27 cellular contexts compared by ENCODE assay signal in the genomic region with DNA sequence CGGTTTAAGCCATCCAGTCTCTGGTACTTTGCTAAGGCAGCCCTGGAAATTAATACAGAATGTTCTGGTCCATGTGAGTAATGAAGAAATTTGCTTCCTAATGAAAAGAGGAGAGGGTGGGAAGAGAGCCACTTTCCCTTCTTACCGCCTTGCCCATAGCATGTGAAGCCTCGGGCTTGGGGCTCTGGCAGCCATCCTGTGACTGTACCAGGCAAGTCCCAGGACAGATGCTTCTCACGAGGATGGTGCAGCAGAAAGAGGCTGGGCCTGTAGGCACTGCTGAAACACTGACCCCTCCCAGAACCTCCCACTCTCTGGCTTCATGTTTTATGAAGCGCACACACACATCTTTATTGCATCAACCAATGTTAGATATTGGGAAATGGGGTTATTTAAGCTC.
"Had no signal": no experiment of that assay in that cellular context is flagged by ENCODE, and none has a peak within 500 bp of the region (broad histone marks: within the 10 kb centered on the region; RNA-seq: fewer than 3 reads in every experiment).

No MANE protein-coding gene starts in this region.

- H3K36me3 ChIP-seq: adrenal gland, SJCRH30 had no signal

- DNase-seq: activated CD4-positive, alpha-beta T cell treated with anti-CD3 and anti-CD28 coated beads for 48 hours; activated CD4-positive, alpha-beta T cell treated with anti-CD3 and anti-CD28 coated beads, Interleukin-2, amount 50 U/mL, for 4 hours; activated CD4-positive, CD25-positive, alpha-beta regulatory T cell treated with anti-CD3 and anti-CD28 coated beads, Interleukin-2, amount 50 U/mL, for 72 hours; activated CD8-positive, alpha-beta memory T cell treated with anti-CD3 and anti-CD28 coated beads, Interleukin-2, amount 50 U/mL, for 48 hours; activated CD8-positive, alpha-beta T cell treated with anti-CD3 and anti-CD28 coated beads, Interleukin-2, amount 10 ng/mL, durations not matched to agents 7 days and 5 days; activated naive CD4-positive, alpha-beta T cell treated with anti-CD3 and anti-CD28 coated beads, Interleukin-2, amount 50 U/mL, for 16 hours; activated naive CD8-positive, alpha-beta T cell treated with anti-CD3 and anti-CD28 coated beads, Interleukin-2, amount 10 ng/mL, durations not matched to agents 7 days and 5 days; activated T-cell treated with anti-CD3 and anti-CD28 coated beads, Interleukin-2, amount 50 U/mL, for 1 hour; adrenal gland; anterior cingulate cortex; caudate nucleus; KG1; NCI-H1048; NCI-H1417; NCI-H2029; NCI-H345; NCI-H510A; NCI-H69; NK-92 treated with Interleukin-12 subunit alpha and Interleukin-12 subunit beta, amount 100 ng/mL, for 24 hours; OCI-M1; Right ventricle myocardium superior; SJCRH30; SW 1271 had no signal

- H3K27me3 ChIP-seq: adrenal gland, SJCRH30 had no signal

- H3K9me3 ChIP-seq: adrenal gland, SJCRH30 had no signal

- H3K4me1 Mint-ChIP-seq: activated naive CD8-positive, alpha-beta T cell treated with anti-CD3 and anti-CD28 coated beads, Interleukin-2, amount 10 ng/mL, durations not matched to agents 7 days and 5 days; WTC11 had no signal

- H3K27ac Mint-ChIP-seq: activated CD8-positive, alpha-beta T cell treated with anti-CD3 and anti-CD28 coated beads, Interleukin-2, amount 10 ng/mL, durations not matched to agents 7 days and 5 days; activated naive CD8-positive, alpha-beta T cell treated with anti-CD3 and anti-CD28 coated beads, Interleukin-2, amount 10 ng/mL, durations not matched to agents 7 days and 5 days; WTC11 had no signal

- ATAC-seq: activated CD8-positive, alpha-beta T cell treated with anti-CD3 and anti-CD28 coated beads, Interleukin-2, amount 10 ng/mL, durations not matched to agents 7 days and 5 days; Panc1; SK-N-SH treated with all-trans-retinoic acid at 6 μM for 48 hours; WTC11 had no signal

- H3K27ac ChIP-seq: adrenal gland, RWPE1, SJCRH30 had no signal

- H3K4me3 Mint-ChIP-seq: activated CD8-positive, alpha-beta T cell treated with anti-CD3 and anti-CD28 coated beads, Interleukin-2, amount 10 ng/mL, durations not matched to agents 7 days and 5 days; activated naive CD8-positive, alpha-beta T cell treated with anti-CD3 and anti-CD28 coated beads, Interleukin-2, amount 10 ng/mL, durations not matched to agents 7 days and 5 days; WTC11 had no signal

- H3K36me3 Mint-ChIP-seq: activated naive CD8-positive, alpha-beta T cell treated with anti-CD3 and anti-CD28 coated beads, Interleukin-2, amount 10 ng/mL, durations not matched to agents 7 days and 5 days; WTC11 had no signal

- H3K4me3 ChIP-seq: adrenal gland, SJCRH30 had no signal

- H3K4me1 ChIP-seq: adrenal gland, SJCRH30 had no signal
